Comparison of ENCODE assay signal across 8 cellular contexts in the genomic region with DNA sequence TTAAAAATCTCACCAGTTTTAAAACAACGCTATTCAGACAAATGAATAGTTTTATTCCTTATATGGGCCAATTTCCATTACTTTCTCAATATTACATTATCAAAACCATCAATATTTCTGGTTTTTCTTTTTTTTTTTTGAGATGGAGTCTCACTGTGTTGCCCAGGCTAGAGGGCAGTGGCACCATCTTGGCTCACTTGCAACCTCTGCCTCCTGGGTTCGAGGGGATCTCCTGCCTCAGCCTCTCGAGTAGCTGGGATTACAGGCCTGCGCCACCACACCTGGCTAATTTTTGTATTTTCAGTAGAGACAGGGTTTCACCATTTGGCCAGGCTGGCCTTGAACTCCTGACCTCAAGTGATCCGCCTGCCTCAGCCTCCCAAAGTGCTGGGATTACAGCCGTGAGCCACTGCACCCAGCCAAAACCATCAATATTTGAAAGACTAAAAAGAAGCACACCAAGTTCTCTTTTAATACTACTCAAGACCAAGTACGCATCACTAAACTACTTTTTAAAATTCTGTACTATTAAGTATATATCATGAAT. TPM values are rescaled to one million over a fixed set of nuclear protein-coding genes. Genes with fewer than 3 reads are reported as not detected.
DNase-seq lines count a peak whose midpoint lies in the region; ATAC-seq and TF ChIP-seq lines count a peak whose summit lies in the region.
"Not testable (repeated sequence)": the region's sequence is repeated elsewhere in the genome, so short reads cannot be mapped to it uniquely, and the experiment has no call there.

No MANE protein-coding gene starts in this region.

- peak overlapping the region; percentile 99 for H3K4me3 Mint-ChIP-seq in activated CD4-positive, alpha-beta T cell treated with anti-CD3 and anti-CD28 coated beads, Interleukin-2, amount 10 ng/mL, durations not matched to agents 24 days and 14 days
- H3K4me3 Mint-ChIP-seq in osteocyte (ENCODE audit: unreplicated experiment) = peak overlapping the region; percentile 92

- H2BK5ac ChIP-seq in IMR-90 (ENCODE audit: low read depth, low read length, poor library complexity, severe bottlenecking) = not testable (repeated sequence)

- not testable (repeated sequence) for H2AK9ac ChIP-seq in IMR-90 (replicated peaks; ENCODE audit: low read depth, low read length, poor library complexity)

- not testable (repeated sequence) for H3K9me1 ChIP-seq in IMR-90 (ENCODE audit: insufficient read depth, low read length)

- not testable (repeated sequence) for ATAC-seq in IMR-90 (ENCODE audit: low read depth); right lobe of liver

- H4K8ac ChIP-seq in IMR-90 (ENCODE audit: low read depth in 2 of 2, low read length in 2 of 2) = not testable (repeated sequence)

- H3K4me1 ChIP-seq in BLaER1 treated with 17β-estradiol and CSF1 and Interleukin-3, amounts not matched to agents 10 nM and 100 nM = peaks cover 35 to 64% (median 47%) of the 10 kb centered on the region in 10 experiments
- not testable (repeated sequence) for H3K4me1 ChIP-seq in IMR-90 (ENCODE audit: control insufficient read depth, insufficient read depth, low read length)
- H3K4me1 ChIP-seq in esophagus muscularis mucosa (peaks cover 41 to 71% (median 70%) of the 10 kb centered on the region in 4 donors), right lobe of liver (peaks cover 0 to 49% (median 14%) of the 10 kb centered on the region in 4 donors), subcutaneous abdominal adipose tissue (ENCODE audit: control insufficient read depth in 5 of 5, insufficient read depth in 5 of 5, low read length in 5 of 5) (peaks cover 0 to 76% (median 73%) of the 10 kb centered on the region in 5 donors)

- not testable (repeated sequence) for H2AFZ ChIP-seq in IMR-90 (replicated peaks; ENCODE audit: low read length, poor library complexity)

- not testable (repeated sequence) for H2BK20ac ChIP-seq in IMR-90 (ENCODE audit: low read depth, low read length)

- CTCF ChIA-PET in IMR-90 (lab: Yijun Ruan, JAX) = interaction anchor here (0.6 kb wide), 1 partner anchor 133 kb away, joined by 3 read pairs; no protein-coding TSS in a partner anchor

- in situ Hi-C loops in IMR-90 (cut with MboI; ENCODE audit: low sequenced_read_pairs); astrocyte of the spinal cord (cut with HindIII; ENCODE audit: low sequenced_read_pairs): not testable (repeated sequence)

- not testable (repeated sequence) for BruUV-seq in IMR-90 (replicated peaks; lab: Mats Ljungman, UMichigan)

- peaks cover 65 to 75% (median 72%) of the 10 kb centered on the region in 11 experiments for H3K36me3 ChIP-seq in BLaER1 treated with 17β-estradiol and CSF1 and Interleukin-3, amounts not matched to agents 10 nM and 100 nM
- H3K36me3 ChIP-seq in IMR-90 (ENCODE audit: control insufficient read depth, insufficient read depth, low read length) (peaks cover 35% of the 10 kb centered on the region), esophagus muscularis mucosa (peaks cover 11 to 45% (median 37%) of the 10 kb centered on the region in 4 donors), right lobe of liver (peaks cover 0 to 49% (median 29%) of the 10 kb centered on the region in 4 donors), subcutaneous abdominal adipose tissue (ENCODE audit: control insufficient read depth in 5 of 5, insufficient read depth in 5 of 5, low read length in 5 of 5) (peaks cover 31 to 46% (median 35%) of the 10 kb centered on the region in 5 donors)

- POLR2A ChIA-PET in IMR-90 (lab: Charles Lee; ENCODE audit: unreplicated experiment) = not testable (repeated sequence)

- not testable (repeated sequence) for H3K23ac ChIP-seq in IMR-90 (ENCODE audit: low read depth, low read length)

- peak overlapping the region in 4 of 11 experiments; percentile 10 to 100 (median 66); a peak in 7 of 22 replicates for H3K9ac ChIP-seq in BLaER1 treated with 17β-estradiol and CSF1 and Interleukin-3, amounts not matched to agents 10 nM and 100 nM
- H3K9ac ChIP-seq in IMR-90 (ENCODE audit: low read depth, low read length) = not testable (repeated sequence)
- peak overlapping the region in 3 of 5 donors; percentile 86 to 100 (median 89) for H3K9ac ChIP-seq in subcutaneous abdominal adipose tissue (ENCODE audit: low read length in 5 of 5)

- not testable (repeated sequence) for H2BK120ac ChIP-seq in IMR-90 (ENCODE audit: low read depth, low read length)

- H3K18ac ChIP-seq in IMR-90 (ENCODE audit: low read depth, low read length) = not testable (repeated sequence)

- H3K4me3 ChIP-seq in BLaER1 treated with 17β-estradiol and CSF1 and Interleukin-3, amounts not matched to agents 10 nM and 100 nM = peak overlapping the region; percentile 74 to 99 (median 93); a peak in 17 of 20 replicates
- H3K4me3 ChIP-seq in IMR-90 (ENCODE audit: insufficient read depth, low read depth, low read length) = not testable (repeated sequence)
- H3K4me3 ChIP-seq in astrocyte of the spinal cord (ENCODE audit: low read depth, low read length) (peak overlapping the region; percentile 100), esophagus muscularis mucosa (peak overlapping the region; percentile 75 to 97 (median 91)), right lobe of liver (peak overlapping the region; percentile 76 to 96 (median 96)), subcutaneous abdominal adipose tissue (ENCODE audit: low read depth in 1 of 5, low read length in 5 of 5) (peak overlapping the region; percentile 37 to 100 (median 95))

- intact Hi-C loops in IMR-90 (cut with micrococcal nuclease) = loop anchor here (5.0 to 10.0 kb wide), 2 partner anchors 138 to 356 kb away; no protein-coding TSS in a partner anchor
- intact Hi-C loops in activated CD4-positive, alpha-beta T cell treated with anti-CD3 and anti-CD28 coated beads, Interleukin-2, amount 10 ng/mL, durations not matched to agents 24 days and 14 days (cut with micrococcal nuclease) = not testable (repeated sequence)
- intact Hi-C loops in esophagus muscularis mucosa (cut with DNase I) = loop anchor here (5.0 kb wide), 1 partner anchor 49 kb away; a partner anchor contains a TSS
- intact Hi-C loops in right lobe of liver (cut with DNase I) = loop anchor here in 1 of 2 donors (10.0 kb wide), 1 partner anchor 48 kb away; no protein-coding TSS in a partner anchor

- not testable (repeated sequence) for TF ChIP-seq CTCF in IMR-90 (conservative IDR thresholded peaks at IDR 0.05; ENCODE audit: low read depth, low read length); astrocyte of the spinal cord (IDR thresholded peaks at IDR 0.05; ENCODE audit: low read depth, low read length); esophagus muscularis mucosa (IDR thresholded peaks at IDR 0.05); right lobe of liver (IDR thresholded peaks at IDR 0.05); osteocyte (IDR thresholded peaks at IDR 0.05)

- H3K27me3 Mint-ChIP-seq in activated CD4-positive, alpha-beta T cell treated with anti-CD3 and anti-CD28 coated beads, Interleukin-2, amount 10 ng/mL, durations not matched to agents 24 days and 14 days; osteocyte (ENCODE audit: unreplicated experiment): not testable (repeated sequence)

- not testable (repeated sequence) for DNase-seq in IMR-90; activated CD4-positive, alpha-beta T cell treated with anti-CD3 and anti-CD28 coated beads, Interleukin-2, amount 10 ng/mL, durations not matched to agents 24 days and 14 days; astrocyte of the spinal cord (ENCODE audit: low read depth, low spot score); esophagus muscularis mucosa (ENCODE audit: extremely low spot score); right lobe of liver; osteocyte (ENCODE audit: extremely low spot score, unreplicated experiment)

- H2BK15ac ChIP-seq in IMR-90 (ENCODE audit: low read depth, low read length) = not testable (repeated sequence)

- peak overlapping the region; percentile 89 to 98 (median 95) for H3K4me2 ChIP-seq in BLaER1 treated with 17β-estradiol and CSF1 and Interleukin-3, amounts not matched to agents 10 nM and 100 nM
- H3K4me2 ChIP-seq in IMR-90 (ENCODE audit: low read depth, low read length) = peak overlapping the region; percentile 49

- H3K56ac ChIP-seq in IMR-90 (ENCODE audit: extremely low read depth, insufficient read depth, low read length) = not testable (repeated sequence)

- H4K20me1 ChIP-seq in BLaER1 treated with 17β-estradiol and CSF1 and Interleukin-3, amounts not matched to agents 10 nM and 100 nM = peaks cover 75 to 80% (median 78%) of the 10 kb centered on the region in 11 experiments
- H4K20me1 ChIP-seq in IMR-90 (ENCODE audit: insufficient read depth, low read length) = peaks cover 77% of the 10 kb centered on the region

- H3K27ac ChIP-seq in BLaER1 treated with 17β-estradiol and CSF1 and Interleukin-3, amounts not matched to agents 10 nM and 100 nM; IMR-90 (ENCODE audit: insufficient read depth, low read length); right lobe of liver: not testable (repeated sequence)
- H3K27ac ChIP-seq in esophagus muscularis mucosa (replicated peaks in 1 of 4) (peak overlapping the region in 1 of 4 donors; percentile 99), subcutaneous abdominal adipose tissue (ENCODE audit: low read depth, low read length) (peak overlapping the region; percentile 100)

- H2AK5ac ChIP-seq in IMR-90 (ENCODE audit: low read depth, low read length) = not testable (repeated sequence)

- peaks cover 72% of the 10 kb centered on the region for H3K36me3 Mint-ChIP-seq in activated CD4-positive, alpha-beta T cell treated with anti-CD3 and anti-CD28 coated beads, Interleukin-2, amount 10 ng/mL, durations not matched to agents 24 days and 14 days (ENCODE audit: low read depth)
- peaks cover 49% of the 10 kb centered on the region for H3K36me3 Mint-ChIP-seq in osteocyte (ENCODE audit: unreplicated experiment)

- not testable (repeated sequence) for H4K91ac ChIP-seq in IMR-90 (ENCODE audit: insufficient read depth, low read depth, low read length)

- H3K79me1 ChIP-seq in IMR-90 (ENCODE audit: low read depth in 1 of 2, low read length in 2 of 2) = peaks cover 0 to 19% of the 10 kb centered on the region in 2 experiments; a peak in 3 of 4 replicates

- not testable (repeated sequence) for TF ChIP-seq RAD21 in IMR-90 (IDR thresholded peaks at IDR 0.05; ENCODE audit: low read length)

- H3K27me3 ChIP-seq in BLaER1 treated with 17β-estradiol and CSF1 and Interleukin-3, amounts not matched to agents 10 nM and 100 nM; IMR-90 (ENCODE audit: control insufficient read depth, insufficient read depth, low read length); esophagus muscularis mucosa; right lobe of liver; subcutaneous abdominal adipose tissue (ENCODE audit: control insufficient read depth in 5 of 5, insufficient read depth in 4 of 5, low read length in 5 of 5): not testable (repeated sequence)

- H3K27ac Mint-ChIP-seq in activated CD4-positive, alpha-beta T cell treated with anti-CD3 and anti-CD28 coated beads, Interleukin-2, amount 10 ng/mL, durations not matched to agents 24 days and 14 days = not testable (repeated sequence)
- peak overlapping the region; percentile 38 for H3K27ac Mint-ChIP-seq in osteocyte (ENCODE audit: unreplicated experiment)

- H3K4ac ChIP-seq in IMR-90 (ENCODE audit: low read depth, low read length) = not testable (repeated sequence)

- no CpG with 5 or more reads among the region's 7 CpGs for WGBS in IMR-90 (ENCODE audit: extremely low coverage in 2 of 2, insufficient read length in 1 of 2), 2 experiments
- 92% methylated on average over 7 of the region's 7 CpGs for WGBS in esophagus muscularis mucosa
- WGBS in right lobe of liver (ENCODE audit: insufficient coverage, low coverage, low lambda C conversion rate, missing lambda C conversion rate) = 71% methylated on average over 7 of the region's 7 CpGs

- H3K9me3 Mint-ChIP-seq in activated CD4-positive, alpha-beta T cell treated with anti-CD3 and anti-CD28 coated beads, Interleukin-2, amount 10 ng/mL, durations not matched to agents 24 days and 14 days; osteocyte (ENCODE audit: unreplicated experiment): not testable (repeated sequence)

- not testable (repeated sequence) for TF ChIP-seq POLR2A in IMR-90 (IDR thresholded peaks at IDR 0.05; ENCODE audit: low read depth, low read length); esophagus muscularis mucosa (IDR thresholded peaks at IDR 0.05; ENCODE audit: low read depth); right lobe of liver (IDR thresholded peaks at IDR 0.05)

- dilution Hi-C loops in IMR-90 (cut with HindIII; ENCODE audit: low sequenced_read_pairs, unreplicated experiment) = not testable (repeated sequence)

- not testable (repeated sequence) for H3K9me3 ChIP-seq in BLaER1 treated with 17β-estradiol and CSF1 and Interleukin-3, amounts not matched to agents 10 nM and 100 nM (replicated peaks in 1 of 11); IMR-90 (ENCODE audit: control insufficient read depth, insufficient read depth, low read length); esophagus muscularis mucosa; right lobe of liver; subcutaneous abdominal adipose tissue (ENCODE audit: control insufficient read depth in 5 of 5, low read length in 5 of 5)

- TF ChIP-seq EP300 in esophagus muscularis mucosa (IDR thresholded peaks at IDR 0.05) = not testable (repeated sequence)

- H4K5ac ChIP-seq in IMR-90 (ENCODE audit: low read depth, low read length) = not testable (repeated sequence)

- not testable (repeated sequence) for H3K14ac ChIP-seq in IMR-90 (replicated peaks; ENCODE audit: low read depth, low read length)

- H3K4me1 Mint-ChIP-seq in activated CD4-positive, alpha-beta T cell treated with anti-CD3 and anti-CD28 coated beads, Interleukin-2, amount 10 ng/mL, durations not matched to agents 24 days and 14 days = peaks cover 61% of the 10 kb centered on the region
- peaks cover 63% of the 10 kb centered on the region for H3K4me1 Mint-ChIP-seq in osteocyte (ENCODE audit: unreplicated experiment)

RNA-seq across cellular contexts. Expression of a gene that starts 2.3 kb away (rescaled TPM):
- total RNA-seq in IMR-90 (2012; rRNA removed) (50.7 and 65.3 TPM in 2 replicates), esophagus muscularis mucosa (10 to 100 TPM; 30.7 to 50.5 (median 40.9) TPM), right lobe of liver (10 to 100 TPM; 31.1 to 58.3 (median 48.7) TPM), osteocyte (79.6 and 79.7 TPM in 2 replicates)
- polyA plus RNA-seq in IMR-90 (2012; rRNA removed) = 37.4 and 47.5 TPM in 2 replicates
- 13.9 and 19.9 TPM in 2 replicates for polyA plus RNA-seq in IMR-90 (2012; cell fraction: cytosol; rRNA removed)
- 15.9 and 35.5 TPM in 2 replicates for polyA plus RNA-seq in IMR-90 (2012; cell fraction: nucleus; rRNA removed; ENCODE audit: low replicate concordance)
- total RNA-seq in activated CD4-positive, alpha-beta T cell treated with anti-CD3 and anti-CD28 coated beads, Interleukin-2, amount 10 ng/mL, durations not matched to agents 24 days and 14 days = 113 and 118 TPM in 2 replicates

RNA-seq across cellular contexts. Expression of a gene that starts 49.8 kb away (rescaled TPM):
- total RNA-seq in IMR-90 (2012; rRNA removed) (3.6 and 8.1 TPM in 2 replicates), esophagus muscularis mucosa (1 to 10 TPM; 5.8 to 9.4 (median 7.2) TPM), right lobe of liver (10 to 100 TPM; 14.0 to 53.6 (median 43.4) TPM), osteocyte (23.9 and 26.9 TPM in 2 replicates)
- polyA plus RNA-seq in IMR-90 (2012; rRNA removed) = 21.2 and 25.7 TPM in 2 replicates
- polyA plus RNA-seq in IMR-90 (2012; cell fraction: cytosol; rRNA removed) = 2.2 and 4.6 TPM in 2 replicates
- 0.85 and 6.9 TPM in 2 replicates for polyA plus RNA-seq in IMR-90 (2012; cell fraction: nucleus; rRNA removed; ENCODE audit: low replicate concordance)
- total RNA-seq in activated CD4-positive, alpha-beta T cell treated with anti-CD3 and anti-CD28 coated beads, Interleukin-2, amount 10 ng/mL, durations not matched to agents 24 days and 14 days = 25.3 and 30.0 TPM in 2 replicates

RNA-seq across cellular contexts. Expression of a gene that starts 50.0 kb away (rescaled TPM):
- total RNA-seq in IMR-90 (2012; rRNA removed) (13.6 and 25.8 TPM in 2 replicates), esophagus muscularis mucosa (10 to 100 TPM; 25.2 to 44.4 (median 37.6) TPM), right lobe of liver (10 to 100 TPM; 20.4 to 33.2 (median 24.0) TPM), osteocyte (31.5 and 31.8 TPM in 2 replicates)
- polyA plus RNA-seq in IMR-90 (2012; rRNA removed) = 18.2 and 22.8 TPM in 2 replicates
- 5.7 and 7.1 TPM in 2 replicates for polyA plus RNA-seq in IMR-90 (2012; cell fraction: cytosol; rRNA removed)
- polyA plus RNA-seq in IMR-90 (2012; cell fraction: nucleus; rRNA removed; ENCODE audit: low replicate concordance) = 4.0 and 19.0 TPM in 2 replicates
- 45.3 and 45.9 TPM in 2 replicates for total RNA-seq in activated CD4-positive, alpha-beta T cell treated with anti-CD3 and anti-CD28 coated beads, Interleukin-2, amount 10 ng/mL, durations not matched to agents 24 days and 14 days

RNA-seq across cellular contexts. Expression of a gene that starts 58.1 kb away (rescaled TPM):
- 19.7 and 33.1 TPM in 2 replicates for total RNA-seq in IMR-90 (2012; rRNA removed)
- 21.1 and 22.2 TPM in 2 replicates for polyA plus RNA-seq in IMR-90 (2012; rRNA removed)
- 9.6 and 10.8 TPM in 2 replicates for polyA plus RNA-seq in IMR-90 (2012; cell fraction: cytosol; rRNA removed)
- 7.2 and 11.2 TPM in 2 replicates for polyA plus RNA-seq in IMR-90 (2012; cell fraction: nucleus; rRNA removed; ENCODE audit: low replicate concordance)
- total RNA-seq in activated CD4-positive, alpha-beta T cell treated with anti-CD3 and anti-CD28 coated beads, Interleukin-2, amount 10 ng/mL, durations not matched to agents 24 days and 14 days = 71.0 and 76.8 TPM in 2 replicates
- 1 to 10 TPM; 4.1 to 8.0 (median 5.4) TPM for total RNA-seq in esophagus muscularis mucosa
- total RNA-seq in right lobe of liver = 10 to 100 TPM in 2 of 6 experiments, 1 to 10 TPM in 4; 7.7 to 19.0 (median 8.3) TPM
- total RNA-seq in osteocyte = 25.3 and 26.4 TPM in 2 replicates
